ENCODE assay signal across 2 cellular contexts in the genomic region with DNA sequence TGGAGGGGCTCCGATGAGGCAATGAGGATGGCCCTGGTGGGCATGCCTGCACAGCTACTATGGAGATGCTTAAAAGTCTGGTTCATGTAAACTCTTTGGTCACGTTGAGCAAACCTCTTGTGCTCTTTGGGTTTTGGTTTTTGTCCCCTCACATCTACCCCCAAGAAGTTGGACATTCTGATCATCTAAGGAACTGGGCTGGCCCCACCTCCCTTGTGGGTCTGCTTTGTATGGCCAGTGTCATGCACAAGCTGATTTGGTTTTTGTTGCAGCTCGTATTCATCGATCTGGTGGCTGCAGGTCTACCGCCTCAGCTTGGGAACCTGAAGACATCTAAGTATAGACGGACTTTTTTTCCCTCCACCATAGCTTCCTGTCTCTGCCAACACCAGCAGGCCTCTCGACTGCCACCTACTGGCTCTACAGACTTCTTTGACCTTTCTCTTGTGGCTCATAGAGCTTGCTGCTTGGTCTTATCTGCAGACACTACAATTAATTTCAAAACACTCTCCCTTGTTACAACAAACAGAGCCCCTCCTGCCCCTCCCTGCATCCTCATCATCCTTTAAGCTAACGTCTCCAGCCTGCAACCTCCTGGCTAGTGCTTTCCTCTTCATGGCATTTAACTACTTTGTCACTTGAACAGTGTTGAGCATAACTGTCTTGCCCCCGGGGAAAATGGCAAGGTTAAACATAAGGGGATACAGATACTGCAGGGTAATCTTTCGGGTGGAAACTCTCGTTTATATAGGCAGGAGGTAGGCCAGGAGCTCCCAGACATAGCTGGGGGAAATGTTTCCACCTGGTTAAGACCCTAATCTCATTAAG.
TF ChIP-seq lines count a peak whose summit lies in the region.

No MANE protein-coding gene starts in this region.

TF ChIP-seq in A549, 52 proteins besides CTCF, POLR2A, EP300 and RAD21:
- no peak for TF ChIP-seq ESRRA (IDR thresholded peaks at IDR 0.05; ENCODE audit: borderline replicate concordance, low read length)
- peak; percentile 88 for TF ChIP-seq SMC3 (IDR thresholded peaks at IDR 0.05)

TF ChIP-seq in GM12878, 131 proteins besides CTCF, POLR2A, EP300 and RAD21 (continues in another document):
- TF ChIP-seq BHLHE40 (IDR thresholded peaks at IDR 0.05; ENCODE audit: borderline replicate concordance in 1 of 2, low read depth in 2 of 2, low read length in 1 of 2) (peak in 1 of 2 experiments; percentile 36; a peak in 1 of 4 replicates), MYB (IDR thresholded peaks at IDR 0.05; ENCODE audit: borderline replicate concordance, low read depth, low read length) (no peak), CEBPZ (IDR thresholded peaks at IDR 0.05; ENCODE audit: low read depth, low read length) (no peak), IRF4 (IDR thresholded peaks at IDR 0.05; ENCODE audit: low read depth, low read length) (peak; percentile 43; the same call in 1 of the 2 replicates), MXI1 (IDR thresholded peaks at IDR 0.05; ENCODE audit: low read depth, low read length) (0 out of 2 replicates have a peak, but pooled peaks have one; percentile 30), ZNF384 (IDR thresholded peaks at IDR 0.05; ENCODE audit: borderline replicate concordance, low read depth, low read length) (peak; percentile 64; the same call in 1 of the 2 replicates), GABPA (IDR thresholded peaks at IDR 0.05; ENCODE audit: low read depth) (no peak), SRF (IDR thresholded peaks at IDR 0.05; ENCODE audit: low read depth in 2 of 2, low read length in 2 of 2) (no peak), MEF2A (IDR thresholded peaks at IDR 0.05; ENCODE audit: insufficient read depth, low read depth, low read length) (peak; percentile 66; the same call in 1 of the 2 replicates), RELB (IDR thresholded peaks at IDR 0.05; ENCODE audit: low read depth) (no peak), BRCA1 (IDR thresholded peaks at IDR 0.05; ENCODE audit: low read depth, low read length) (no peak), ETV6 (conservative IDR thresholded peaks at IDR 0.05 in 1 of 2, IDR thresholded peaks at IDR 0.05 in 1 of 2; ENCODE audit: borderline replicate concordance in 1 of 2, low read depth in 1 of 2) (0 out of 4 replicates have a peak, but pooled peaks of 1 of the 2 experiments have one; percentile 5), MLLT1 (IDR thresholded peaks at IDR 0.05) (no peak), RB1 (IDR thresholded peaks at IDR 0.05; ENCODE audit: borderline replicate concordance) (no peak), YBX1 (IDR thresholded peaks at IDR 0.05) (no peak), HDAC2 (IDR thresholded peaks at IDR 0.05) (no peak), LARP7 (IDR thresholded peaks at IDR 0.05) (no peak), ASH2L (IDR thresholded peaks at IDR 0.05; ENCODE audit: borderline replicate concordance, low read depth) (no peak), YY1 (IDR thresholded peaks at IDR 0.05; ENCODE audit: low read depth, low read length) (peak; percentile 85), SKIL (IDR thresholded peaks at IDR 0.05; ENCODE audit: low read depth, poor library complexity, severe bottlenecking) (peak; percentile 24), FOXM1 (IDR thresholded peaks at IDR 0.05; ENCODE audit: low read depth, low read length) (no peak), SMARCA5 (IDR thresholded peaks at IDR 0.05) (0 out of 2 replicates have a peak, but pooled peaks have one; percentile 64), CUX1 (IDR thresholded peaks at IDR 0.05; ENCODE audit: insufficient replicate concordance, low read depth, low read length) (no peak), RUNX3 (IDR thresholded peaks at IDR 0.05; ENCODE audit: low read length) (peak; percentile 43), SUZ12 (IDR thresholded peaks at IDR 0.05; ENCODE audit: unreplicated experiment) (no peak)
- TF ChIP-seq, protein P1, sequence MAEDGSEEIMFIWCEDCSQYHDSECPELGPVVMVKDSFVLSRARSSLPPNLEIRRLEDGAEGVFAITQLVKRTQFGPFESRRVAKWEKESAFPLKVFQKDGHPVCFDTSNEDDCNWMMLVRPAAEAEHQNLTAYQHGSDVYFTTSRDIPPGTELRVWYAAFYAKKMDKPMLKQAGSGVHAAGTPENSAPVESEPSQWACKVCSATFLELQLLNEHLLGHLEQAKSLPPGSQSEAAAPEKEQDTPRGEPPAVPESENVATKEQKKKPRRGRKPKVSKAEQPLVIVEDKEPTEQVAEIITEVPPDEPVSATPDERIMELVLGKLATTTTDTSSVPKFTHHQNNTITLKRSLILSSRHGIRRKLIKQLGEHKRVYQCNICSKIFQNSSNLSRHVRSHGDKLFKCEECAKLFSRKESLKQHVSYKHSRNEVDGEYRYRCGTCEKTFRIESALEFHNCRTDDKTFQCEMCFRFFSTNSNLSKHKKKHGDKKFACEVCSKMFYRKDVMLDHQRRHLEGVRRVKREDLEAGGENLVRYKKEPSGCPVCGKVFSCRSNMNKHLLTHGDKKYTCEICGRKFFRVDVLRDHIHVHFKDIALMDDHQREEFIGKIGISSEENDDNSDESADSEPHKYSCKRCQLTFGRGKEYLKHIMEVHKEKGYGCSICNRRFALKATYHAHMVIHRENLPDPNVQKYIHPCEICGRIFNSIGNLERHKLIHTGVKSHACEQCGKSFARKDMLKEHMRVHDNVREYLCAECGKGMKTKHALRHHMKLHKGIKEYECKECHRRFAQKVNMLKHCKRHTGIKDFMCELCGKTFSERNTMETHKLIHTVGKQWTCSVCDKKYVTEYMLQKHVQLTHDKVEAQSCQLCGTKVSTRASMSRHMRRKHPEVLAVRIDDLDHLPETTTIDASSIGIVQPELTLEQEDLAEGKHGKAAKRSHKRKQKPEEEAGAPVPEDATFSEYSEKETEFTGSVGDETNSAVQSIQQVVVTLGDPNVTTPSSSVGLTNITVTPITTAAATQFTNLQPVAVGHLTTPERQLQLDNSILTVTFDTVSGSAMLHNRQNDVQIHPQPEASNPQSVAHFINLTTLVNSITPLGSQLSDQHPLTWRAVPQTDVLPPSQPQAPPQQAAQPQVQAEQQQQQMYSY (CRISPR knock-in tag; IDR thresholded peaks at IDR 0.05): no peak
- TF ChIP-seq, protein P2, sequence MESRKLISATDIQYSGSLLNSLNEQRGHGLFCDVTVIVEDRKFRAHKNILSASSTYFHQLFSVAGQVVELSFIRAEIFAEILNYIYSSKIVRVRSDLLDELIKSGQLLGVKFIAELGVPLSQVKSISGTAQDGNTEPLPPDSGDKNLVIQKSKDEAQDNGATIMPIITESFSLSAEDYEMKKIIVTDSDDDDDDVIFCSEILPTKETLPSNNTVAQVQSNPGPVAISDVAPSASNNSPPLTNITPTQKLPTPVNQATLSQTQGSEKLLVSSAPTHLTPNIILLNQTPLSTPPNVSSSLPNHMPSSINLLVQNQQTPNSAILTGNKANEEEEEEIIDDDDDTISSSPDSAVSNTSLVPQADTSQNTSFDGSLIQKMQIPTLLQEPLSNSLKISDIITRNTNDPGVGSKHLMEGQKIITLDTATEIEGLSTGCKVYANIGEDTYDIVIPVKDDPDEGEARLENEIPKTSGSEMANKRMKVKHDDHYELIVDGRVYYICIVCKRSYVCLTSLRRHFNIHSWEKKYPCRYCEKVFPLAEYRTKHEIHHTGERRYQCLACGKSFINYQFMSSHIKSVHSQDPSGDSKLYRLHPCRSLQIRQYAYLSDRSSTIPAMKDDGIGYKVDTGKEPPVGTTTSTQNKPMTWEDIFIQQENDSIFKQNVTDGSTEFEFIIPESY (IDR thresholded peaks at IDR 0.05): no peak
- TF ChIP-seq, protein P3, sequence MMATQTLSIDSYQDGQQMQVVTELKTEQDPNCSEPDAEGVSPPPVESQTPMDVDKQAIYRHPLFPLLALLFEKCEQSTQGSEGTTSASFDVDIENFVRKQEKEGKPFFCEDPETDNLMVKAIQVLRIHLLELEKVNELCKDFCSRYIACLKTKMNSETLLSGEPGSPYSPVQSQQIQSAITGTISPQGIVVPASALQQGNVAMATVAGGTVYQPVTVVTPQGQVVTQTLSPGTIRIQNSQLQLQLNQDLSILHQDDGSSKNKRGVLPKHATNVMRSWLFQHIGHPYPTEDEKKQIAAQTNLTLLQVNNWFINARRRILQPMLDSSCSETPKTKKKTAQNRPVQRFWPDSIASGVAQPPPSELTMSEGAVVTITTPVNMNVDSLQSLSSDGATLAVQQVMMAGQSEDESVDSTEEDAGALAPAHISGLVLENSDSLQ (IDR thresholded peaks at IDR 0.05): no peak
